In the genomic region with DNA sequence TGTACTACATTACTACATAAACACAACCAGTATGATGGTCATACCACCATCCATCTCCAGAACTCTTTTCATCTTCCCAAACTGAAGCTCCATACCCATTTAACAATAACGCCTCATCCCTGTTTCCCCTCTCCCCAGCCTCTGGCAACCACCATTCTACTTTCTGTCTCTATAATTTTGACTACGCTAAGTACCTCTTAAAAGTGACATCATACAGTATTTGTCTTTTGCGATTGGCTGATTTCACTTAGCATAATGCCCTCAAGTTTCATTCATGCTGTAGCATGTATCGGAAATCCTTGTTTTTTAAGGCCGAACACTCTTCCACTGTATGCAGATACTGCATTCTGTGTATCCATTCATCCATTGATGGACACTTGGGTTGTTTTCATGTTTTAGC, we compare ENCODE assay signal across 1 cellular context.
A peak's percentile ranks its signal among the peaks of the same experiment; 100 is the strongest.
TF ChIP-seq lines count a peak whose summit lies in the region.

No MANE protein-coding gene starts in this region.

TF ChIP-seq in HepG2, 621 proteins besides CTCF, POLR2A, EP300 and RAD21:
- peak; percentile 62 for TF ChIP-seq ATF7 (IDR thresholded peaks at IDR 0.05)
- TF ChIP-seq ATF7 (CRISPR knock-in tag; IDR thresholded peaks at IDR 0.05): no peak
- TF ChIP-seq NFE2L2 (IDR thresholded peaks at IDR 0.05; ENCODE audit: low read length): no peak
